8 cellular contexts compared by ENCODE assay signal in the genomic region with DNA sequence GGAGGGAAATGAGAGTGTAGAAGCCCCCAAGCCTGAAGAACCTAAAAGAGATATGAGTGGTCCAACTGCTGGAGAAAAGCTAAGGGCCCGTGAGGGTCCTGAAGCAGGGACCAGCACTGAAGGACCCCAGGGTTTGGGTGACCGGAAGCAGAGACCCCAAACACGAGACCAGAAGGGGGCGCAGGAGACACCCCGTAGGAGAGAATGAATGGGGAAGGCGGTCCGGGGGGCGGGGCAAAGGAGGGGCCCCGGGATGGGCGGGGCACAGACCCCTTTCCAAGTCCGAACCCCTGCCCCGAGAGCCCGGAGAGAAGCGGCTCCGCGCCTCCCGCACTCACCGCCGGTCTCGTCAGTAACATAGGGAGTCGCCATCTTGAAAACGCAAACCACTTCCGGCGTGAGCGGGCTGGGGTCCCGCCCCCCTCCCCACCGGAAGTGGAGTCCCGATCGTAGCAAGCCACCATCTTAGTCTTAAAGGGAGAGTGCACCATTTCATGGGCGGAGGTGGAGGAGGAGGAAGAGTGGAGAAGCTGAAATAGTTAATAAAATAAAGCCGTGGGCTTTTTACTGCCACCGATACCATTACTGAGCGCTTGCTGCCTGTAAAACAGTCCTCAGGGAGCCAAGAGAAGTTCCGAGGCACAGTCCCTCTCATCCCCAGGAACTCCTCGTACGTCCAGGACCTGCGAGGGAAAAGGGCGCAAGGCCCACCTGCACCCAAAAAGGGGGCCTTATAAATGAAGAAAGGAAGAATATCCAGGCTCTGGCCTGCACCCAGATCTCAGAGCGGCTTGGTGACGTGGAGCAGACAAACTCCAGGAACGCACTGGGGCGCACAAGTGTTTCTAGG. TPM values are rescaled to one million over a fixed set of nuclear protein-coding genes. Genes with fewer than 3 reads are reported as not detected.
A peak's percentile ranks its signal among the peaks of the same experiment; 100 is the strongest.
DNase-seq lines count a peak whose midpoint lies in the region; ATAC-seq, FAIRE-seq and TF ChIP-seq lines count a peak whose summit lies in the region.

No MANE protein-coding gene starts in this region.

- intact Hi-C loops in Right ventricle myocardium superior (cut with DNase I) (loop anchor here (5.0 kb wide), 1 partner anchor 95 kb away; no protein-coding TSS in a partner anchor), pancreas (cut with DNase I) (no loop called here), tibial artery (cut with DNase I; ENCODE audit: low total_unique reads) (no loop called here)

- 0% methylated on average over 42 of the region's 42 CpGs for WGBS in pancreas, 2 donors

- H3K4me3 ChIP-seq in pancreas, result peak overlapping the region; percentile 72 to 87 (median 78)
- H3K4me3 ChIP-seq in tibial artery, result peak overlapping the region; percentile 83 to 88

- no peak for FAIRE-seq in pancreas (lab: Jason Lieb, UNC)

- H3K36me3 ChIP-seq in pancreas (no peaks in the 10 kb centered on the region), tibial artery (peaks cover 0 to 14% (median 10%) of the 10 kb centered on the region in 3 donors)

- peak overlapping the region; percentile 70 to 94 (median 86) for H3K27ac ChIP-seq in pancreas
- peak overlapping the region; percentile 90 to 95 for H3K27ac ChIP-seq in tibial artery

- H3K4me1 ChIP-seq in pancreas (peaks cover 9 to 34% (median 18%) of the 10 kb centered on the region in 3 donors), tibial artery (peaks cover 0 to 39% (median 28%) of the 10 kb centered on the region in 4 donors)

- H3K4me1 Mint-ChIP-seq in activated naive CD8-positive, alpha-beta T cell treated with anti-CD3 and anti-CD28 coated beads for 36 hours, result peaks cover 42% of the 10 kb centered on the region

- peak overlapping the region; percentile 99 for H3K27ac Mint-ChIP-seq in activated naive CD8-positive, alpha-beta T cell treated with anti-CD3 and anti-CD28 coated beads for 36 hours

- H3K9me3 ChIP-seq in pancreas (no peaks in the 10 kb centered on the region), tibial artery (no peaks in the 10 kb centered on the region)

- peaks cover 3% of the 10 kb centered on the region for H3K27me3 Mint-ChIP-seq in activated naive CD8-positive, alpha-beta T cell treated with anti-CD3 and anti-CD28 coated beads for 36 hours

- peaks cover 41% of the 10 kb centered on the region for H3K36me3 Mint-ChIP-seq in activated naive CD8-positive, alpha-beta T cell treated with anti-CD3 and anti-CD28 coated beads for 36 hours

- no peaks in the 10 kb centered on the region for H3K9me3 Mint-ChIP-seq in activated naive CD8-positive, alpha-beta T cell treated with anti-CD3 and anti-CD28 coated beads for 36 hours

- peak; percentile 40 for ATAC-seq in HG02610 (IDR thresholded peaks at IDR 0.05; ENCODE audit: unreplicated experiment)
- ATAC-seq in Right ventricle myocardium superior (ENCODE audit: poor library complexity), result peak; percentile 91
- ATAC-seq in pancreas, result peak; percentile 82 to 88 (median 85)

- peak overlapping the region; percentile 99 for H3K4me3 Mint-ChIP-seq in activated naive CD8-positive, alpha-beta T cell treated with anti-CD3 and anti-CD28 coated beads for 36 hours

- DNase-seq in GM10266 (ENCODE audit: extremely low spot score), result peak; percentile 92
- DNase-seq in NCI-H1105 (lab: John Stamatoyannopoulos, UW), result peak; percentile 68
- peak; percentile 42 for DNase-seq in SKM-1 (lab: John Stamatoyannopoulos, UW; ENCODE audit: unreplicated experiment)
- DNase-seq in activated naive CD8-positive, alpha-beta T cell treated with anti-CD3 and anti-CD28 coated beads for 36 hours, result peak; percentile 90
- DNase-seq in Right ventricle myocardium superior, result peak; percentile 93
- DNase-seq in pancreas, result peak; percentile 83 to 91 (median 86)
- peak; percentile 87 to 94 for DNase-seq in tibial artery

- TF ChIP-seq CTCF in GM10266 (IDR thresholded peaks at IDR 0.05; ENCODE audit: control insufficient read depth, insufficient read depth, low read depth, missing control alignments), result peak; percentile 77
- TF ChIP-seq CTCF in pancreas (IDR thresholded peaks at IDR 0.05), result peak in 3 of 4 donors; percentile 20 to 36 (median 26)
- TF ChIP-seq CTCF in tibial artery (IDR thresholded peaks at IDR 0.05), result peak; percentile 56 to 64

- H3K27me3 ChIP-seq in pancreas, result no peaks in the 10 kb centered on the region
- no peaks in the 10 kb centered on the region for H3K27me3 ChIP-seq in tibial artery

RNA-seq across cellular contexts. Expression of a gene that starts 0.7 kb away (rescaled TPM):
- 10 to 100 TPM; 33.3 to 34.9 TPM for total RNA-seq in activated naive CD8-positive, alpha-beta T cell treated with anti-CD3 and anti-CD28 coated beads for 36 hours
- total RNA-seq in Right ventricle myocardium superior (14.3 TPM), pancreas (10 to 100 TPM; 10.8 to 14.9 (median 13.0) TPM)
- polyA plus RNA-seq in pancreas, result 10 to 100 TPM; 24.4 to 32.9 TPM

RNA-seq across cellular contexts. Expression of a gene that starts 4.0 kb away (rescaled TPM):
- 100 to 1,000 TPM; 236 TPM for total RNA-seq in activated naive CD8-positive, alpha-beta T cell treated with anti-CD3 and anti-CD28 coated beads for 36 hours
- total RNA-seq in Right ventricle myocardium superior (9.5 TPM), pancreas (10 to 100 TPM; 15.5 to 34.9 (median 22.8) TPM)
- 10 to 100 TPM; 40.2 to 53.9 TPM for polyA plus RNA-seq in pancreas

RNA-seq across cellular contexts. Expression of a gene that starts 38.9 kb away (rescaled TPM):
- under 1 TPM; 0.25 to 0.28 TPM for total RNA-seq in activated naive CD8-positive, alpha-beta T cell treated with anti-CD3 and anti-CD28 coated beads for 36 hours
- total RNA-seq in Right ventricle myocardium superior (0.83 TPM), pancreas (1 to 10 TPM; 1.2 to 2.4 (median 2.1) TPM)
- polyA plus RNA-seq in pancreas, result 1 to 10 TPM; 2.6 to 3.5 TPM

RNA-seq across cellular contexts. Expression of a gene that starts 39.7 kb away (rescaled TPM):
- 100 to 1,000 TPM; 111 to 120 TPM for total RNA-seq in activated naive CD8-positive, alpha-beta T cell treated with anti-CD3 and anti-CD28 coated beads for 36 hours
- total RNA-seq in Right ventricle myocardium superior (7.9 TPM), pancreas (10 to 100 TPM in 2 of 6 donors, 1 to 10 TPM in 4; 6.6 to 13.3 (median 9.7) TPM)
- 10 to 100 TPM in 1 of 2 donors, 1 to 10 TPM in 1; 5.7 to 19.8 TPM for polyA plus RNA-seq in pancreas

RNA-seq across cellular contexts. Expression of a gene that starts 46.9 kb away (rescaled TPM):
- total RNA-seq in activated naive CD8-positive, alpha-beta T cell treated with anti-CD3 and anti-CD28 coated beads for 36 hours, result 10 to 100 TPM; 24.5 to 25.3 TPM
- total RNA-seq in Right ventricle myocardium superior, result 111 TPM
- 10 to 100 TPM; 25.8 to 76.8 (median 37.6) TPM for total RNA-seq in pancreas
- polyA plus RNA-seq in pancreas, result 10 to 100 TPM; 19.8 to 37.1 TPM

Comparison
In these comparisons a context has a peak if more than half of its experiments do, and no peak if none do; other contexts are left out.
1. Peak in every context shown above with its lines: DNase-seq, ATAC-seq, H3K4me3 ChIP-seq and H3K27ac ChIP-seq.
2. DNase-seq: peak in every context shown above with its lines; median percentile 93 in Right ventricle myocardium superior; 92 in GM10266; 90 in tibial artery; 90 in activated naive CD8-positive, alpha-beta T cell treated with anti-CD3 and anti-CD28 coated beads for 36 hours; 86 in pancreas; 68 in NCI-H1105; 42 in SKM-1.
3. CTCF ChIP-seq: peak in every context shown above with its lines; median percentile 77 in GM10266; 60 in tibial artery; 26 in pancreas.
4. ATAC-seq: peak in every context shown above with its lines; median percentile 91 in Right ventricle myocardium superior; 85 in pancreas; 40 in HG02610.
5. RNA of a gene that starts 4.0 kb away (total RNA-seq): 236 TPM in activated naive CD8-positive, alpha-beta T cell treated with anti-CD3 and anti-CD28 coated beads for 36 hours; 15.5 to 34.9 TPM in pancreas and 9.5 TPM in Right ventricle myocardium superior (single experiment); every median in the first group is over 4 times any median in the second.